1 cellular context compared by ENCODE assay signal in the genomic region with DNA sequence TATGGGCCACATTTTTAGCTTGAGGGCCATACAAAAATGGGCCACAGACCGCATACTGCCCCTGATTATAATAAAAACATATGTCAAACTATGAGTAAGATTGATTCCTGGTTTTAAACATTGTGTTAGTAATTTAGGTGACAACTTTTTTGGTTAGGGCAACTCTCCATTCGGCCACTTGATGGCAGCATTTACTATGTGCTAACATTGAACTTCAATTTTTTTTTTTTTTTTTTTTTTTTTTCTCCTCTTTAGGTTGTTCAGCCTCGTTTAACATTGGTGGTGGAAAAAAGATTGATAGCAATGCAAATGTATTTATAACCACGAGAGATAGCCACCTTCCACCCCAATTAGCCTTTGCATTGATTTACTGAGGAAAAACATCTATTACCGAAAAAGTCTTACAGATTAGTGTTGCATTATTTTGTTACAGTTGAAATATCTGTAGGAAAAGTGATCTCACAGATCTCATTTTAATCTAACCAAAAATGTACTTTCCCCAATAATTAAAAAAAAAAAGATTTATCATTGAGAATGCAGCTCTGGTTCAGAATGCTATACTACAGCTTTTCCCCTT.
TF ChIP-seq lines count a peak whose summit lies in the region.

No MANE protein-coding gene starts in this region.

TF ChIP-seq in HCT116, 20 proteins besides CTCF, POLR2A, EP300 and RAD21 (continued from another document):
- TF ChIP-seq, protein P1, sequence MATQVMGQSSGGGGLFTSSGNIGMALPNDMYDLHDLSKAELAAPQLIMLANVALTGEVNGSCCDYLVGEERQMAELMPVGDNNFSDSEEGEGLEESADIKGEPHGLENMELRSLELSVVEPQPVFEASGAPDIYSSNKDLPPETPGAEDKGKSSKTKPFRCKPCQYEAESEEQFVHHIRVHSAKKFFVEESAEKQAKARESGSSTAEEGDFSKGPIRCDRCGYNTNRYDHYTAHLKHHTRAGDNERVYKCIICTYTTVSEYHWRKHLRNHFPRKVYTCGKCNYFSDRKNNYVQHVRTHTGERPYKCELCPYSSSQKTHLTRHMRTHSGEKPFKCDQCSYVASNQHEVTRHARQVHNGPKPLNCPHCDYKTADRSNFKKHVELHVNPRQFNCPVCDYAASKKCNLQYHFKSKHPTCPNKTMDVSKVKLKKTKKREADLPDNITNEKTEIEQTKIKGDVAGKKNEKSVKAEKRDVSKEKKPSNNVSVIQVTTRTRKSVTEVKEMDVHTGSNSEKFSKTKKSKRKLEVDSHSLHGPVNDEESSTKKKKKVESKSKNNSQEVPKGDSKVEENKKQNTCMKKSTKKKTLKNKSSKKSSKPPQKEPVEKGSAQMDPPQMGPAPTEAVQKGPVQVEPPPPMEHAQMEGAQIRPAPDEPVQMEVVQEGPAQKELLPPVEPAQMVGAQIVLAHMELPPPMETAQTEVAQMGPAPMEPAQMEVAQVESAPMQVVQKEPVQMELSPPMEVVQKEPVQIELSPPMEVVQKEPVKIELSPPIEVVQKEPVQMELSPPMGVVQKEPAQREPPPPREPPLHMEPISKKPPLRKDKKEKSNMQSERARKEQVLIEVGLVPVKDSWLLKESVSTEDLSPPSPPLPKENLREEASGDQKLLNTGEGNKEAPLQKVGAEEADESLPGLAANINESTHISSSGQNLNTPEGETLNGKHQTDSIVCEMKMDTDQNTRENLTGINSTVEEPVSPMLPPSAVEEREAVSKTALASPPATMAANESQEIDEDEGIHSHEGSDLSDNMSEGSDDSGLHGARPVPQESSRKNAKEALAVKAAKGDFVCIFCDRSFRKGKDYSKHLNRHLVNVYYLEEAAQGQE (IDR thresholded peaks at IDR 0.05; ENCODE audit: low read depth): no peak
- TF ChIP-seq EGR1 (IDR thresholded peaks at IDR 0.05; ENCODE audit: low read depth) (no peak), ZNF274 (IDR thresholded peaks at IDR 0.05; ENCODE audit: low read depth, low read length) (no peak), SRF (IDR thresholded peaks at IDR 0.05; ENCODE audit: low read depth) (no peak), ELF1 (IDR thresholded peaks at IDR 0.05; ENCODE audit: borderline replicate concordance, low read depth) (no peak), CEBPB (IDR thresholded peaks at IDR 0.05; ENCODE audit: low read depth) (no peak), SP1 (IDR thresholded peaks at IDR 0.05; ENCODE audit: low read depth) (no peak), SIN3A (IDR thresholded peaks at IDR 0.05; ENCODE audit: low read depth) (no peak), EZH2phosphoT487 (IDR thresholded peaks at IDR 0.05; ENCODE audit: borderline replicate concordance) (no peak), ZFX (IDR thresholded peaks at IDR 0.05) (no peak), CBX3 (IDR thresholded peaks at IDR 0.05; ENCODE audit: low read depth) (no peak)
- TF ChIP-seq, protein P2, sequence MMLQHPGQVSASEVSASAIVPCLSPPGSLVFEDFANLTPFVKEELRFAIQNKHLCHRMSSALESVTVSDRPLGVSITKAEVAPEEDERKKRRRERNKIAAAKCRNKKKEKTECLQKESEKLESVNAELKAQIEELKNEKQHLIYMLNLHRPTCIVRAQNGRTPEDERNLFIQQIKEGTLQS (IDR thresholded peaks at IDR 0.05): no peak
- TF ChIP-seq, protein P3, sequence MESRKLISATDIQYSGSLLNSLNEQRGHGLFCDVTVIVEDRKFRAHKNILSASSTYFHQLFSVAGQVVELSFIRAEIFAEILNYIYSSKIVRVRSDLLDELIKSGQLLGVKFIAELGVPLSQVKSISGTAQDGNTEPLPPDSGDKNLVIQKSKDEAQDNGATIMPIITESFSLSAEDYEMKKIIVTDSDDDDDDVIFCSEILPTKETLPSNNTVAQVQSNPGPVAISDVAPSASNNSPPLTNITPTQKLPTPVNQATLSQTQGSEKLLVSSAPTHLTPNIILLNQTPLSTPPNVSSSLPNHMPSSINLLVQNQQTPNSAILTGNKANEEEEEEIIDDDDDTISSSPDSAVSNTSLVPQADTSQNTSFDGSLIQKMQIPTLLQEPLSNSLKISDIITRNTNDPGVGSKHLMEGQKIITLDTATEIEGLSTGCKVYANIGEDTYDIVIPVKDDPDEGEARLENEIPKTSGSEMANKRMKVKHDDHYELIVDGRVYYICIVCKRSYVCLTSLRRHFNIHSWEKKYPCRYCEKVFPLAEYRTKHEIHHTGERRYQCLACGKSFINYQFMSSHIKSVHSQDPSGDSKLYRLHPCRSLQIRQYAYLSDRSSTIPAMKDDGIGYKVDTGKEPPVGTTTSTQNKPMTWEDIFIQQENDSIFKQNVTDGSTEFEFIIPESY (IDR thresholded peaks at IDR 0.05; ENCODE audit: extremely low read depth, insufficient replicate concordance, low read length): no peak
